ENCODE assay signal across 11 cellular contexts in the genomic region with DNA sequence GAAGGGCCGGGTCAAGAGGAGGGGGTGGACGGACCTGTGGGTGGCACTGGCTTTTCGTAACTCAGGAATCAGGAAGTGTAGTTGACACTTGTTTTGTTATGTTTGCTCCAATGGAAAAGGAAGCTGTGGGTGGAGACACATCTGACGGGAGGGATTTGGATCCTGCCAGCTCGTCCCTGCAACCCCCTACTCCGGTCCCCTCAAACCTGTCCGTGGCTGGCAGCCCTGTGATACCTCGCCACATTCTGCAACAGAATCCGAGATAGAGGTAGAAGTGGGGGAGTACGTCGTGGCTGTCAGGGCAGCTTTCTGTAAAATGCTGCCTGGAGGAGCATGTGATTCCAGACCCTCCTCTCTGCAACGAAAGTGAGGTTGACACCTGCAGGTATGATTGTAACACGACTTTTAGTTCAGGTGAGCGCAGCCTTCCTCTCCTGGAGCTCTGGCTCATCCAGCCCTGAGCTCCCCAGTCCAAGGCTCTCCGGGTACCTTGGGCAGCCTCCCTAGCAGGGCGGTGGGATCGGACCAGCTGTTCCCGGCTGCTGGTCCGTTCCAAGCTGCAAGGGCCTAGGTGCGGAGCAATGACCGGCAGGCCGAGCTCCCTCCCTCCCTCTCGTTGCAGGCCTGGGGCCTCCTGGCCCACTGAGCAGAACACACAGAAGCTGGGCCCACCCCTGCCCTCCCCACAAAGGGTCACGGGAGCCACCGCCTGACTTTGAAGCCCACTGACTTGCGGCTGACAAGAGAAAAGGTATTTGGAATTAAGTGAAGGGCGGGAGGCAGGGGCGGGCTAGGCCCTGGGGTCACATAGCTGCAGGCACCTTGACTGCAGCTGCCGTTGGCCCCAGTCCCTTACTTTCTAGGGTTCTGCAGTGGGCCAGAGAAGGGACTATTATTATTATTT.
DNase-seq lines count a peak whose midpoint lies in the region; ATAC-seq and TF ChIP-seq lines count a peak whose summit lies in the region.
"Had no signal": no experiment of that assay in that cellular context is flagged by ENCODE, and none has a peak within 500 bp of the region (broad histone marks: within the 10 kb centered on the region; RNA-seq: fewer than 3 reads in every experiment).

No MANE protein-coding gene starts in this region.

- TF ChIP-seq CTCF in thyroid gland (IDR thresholded peaks at IDR 0.05) = no peak

- DNase-seq in activated CD4-positive, alpha-beta memory T cell treated with anti-CD3 and anti-CD28 coated beads for 36 hours = peak; percentile 1
- DNase-seq in activated CD4-positive, alpha-beta memory T cell treated with anti-CD3 and anti-CD28 coated beads, Interleukin-2, amount 10 ng/mL, durations not matched to agents 7 days and 5 days = no peak
- DNase-seq in dermis blood vessel endothelial cell (peak; percentile 41), lung microvascular endothelial cell (ENCODE audit: low read depth in 2 of 2) (peak; percentile 15 to 81), thyroid gland (peak; percentile 51 to 57), hypothalamus (lab: John Stamatoyannopoulos, UW) (no peak), NCI-H2029 (lab: John Stamatoyannopoulos, UW) (no peak)
- DNase-seq: ACHN had no signal

- no peaks in the 10 kb centered on the region for H3K4me1 Mint-ChIP-seq in activated CD4-positive, alpha-beta memory T cell treated with anti-CD3 and anti-CD28 coated beads for 36 hours (ENCODE audit: low read depth)
- no peaks in the 10 kb centered on the region for H3K4me1 Mint-ChIP-seq in activated CD4-positive, alpha-beta memory T cell treated with anti-CD3 and anti-CD28 coated beads, Interleukin-2, amount 10 ng/mL, durations not matched to agents 7 days and 5 days

- H3K36me3 ChIP-seq in thyroid gland = no peaks in the 10 kb centered on the region

- peak overlapping the region in 2 of 3 donors; percentile 9 to 24 for H3K4me3 ChIP-seq in thyroid gland (replicated peaks in 1 of 3)

- H3K27me3 ChIP-seq in thyroid gland = no peaks in the 10 kb centered on the region

- H3K27me3 Mint-ChIP-seq in activated CD4-positive, alpha-beta memory T cell treated with anti-CD3 and anti-CD28 coated beads for 36 hours = no peaks in the 10 kb centered on the region
- no peaks in the 10 kb centered on the region for H3K27me3 Mint-ChIP-seq in activated CD4-positive, alpha-beta memory T cell treated with anti-CD3 and anti-CD28 coated beads, Interleukin-2, amount 10 ng/mL, durations not matched to agents 7 days and 5 days

- no peaks in the 10 kb centered on the region for H3K9me3 ChIP-seq in thyroid gland

- intact Hi-C loops in activated CD4-positive, alpha-beta memory T cell treated with anti-CD3 and anti-CD28 coated beads for 36 hours (cut with micrococcal nuclease) = no loop called here
- intact Hi-C loops in thyroid gland (cut with DNase I) = no loop called here

- no peaks in the 10 kb centered on the region for H3K36me3 Mint-ChIP-seq in activated CD4-positive, alpha-beta memory T cell treated with anti-CD3 and anti-CD28 coated beads for 36 hours
- H3K36me3 Mint-ChIP-seq in activated CD4-positive, alpha-beta memory T cell treated with anti-CD3 and anti-CD28 coated beads, Interleukin-2, amount 10 ng/mL, durations not matched to agents 7 days and 5 days (ENCODE audit: low read depth) = no peaks in the 10 kb centered on the region

- peak in 1 of 2 donors; percentile 23 for TF ChIP-seq POLR2A in thyroid gland (IDR thresholded peaks at IDR 0.05)

- CTCF ChIA-PET in activated CD4-positive, alpha-beta memory T cell treated with anti-CD3 and anti-CD28 coated beads for 36 hours (lab: Charles Lee) = no interaction called here
- CTCF ChIA-PET in activated CD4-positive, alpha-beta memory T cell treated with anti-CD3 and anti-CD28 coated beads, Interleukin-2, amount 10 ng/mL, durations not matched to agents 7 days and 5 days (lab: Charles Lee) = no interaction called here

- 36 to 63% methylated on average over 18 to 27 of the region's 29 CpGs for WGBS in thyroid gland, 2 donors

- H3K27ac ChIP-seq in thyroid gland = peak overlapping the region in 2 of 3 donors; percentile 23 to 34

- no peak overlapping the region for H3K4me3 Mint-ChIP-seq in activated CD4-positive, alpha-beta memory T cell treated with anti-CD3 and anti-CD28 coated beads for 36 hours
- H3K4me3 Mint-ChIP-seq in activated CD4-positive, alpha-beta memory T cell treated with anti-CD3 and anti-CD28 coated beads, Interleukin-2, amount 10 ng/mL, durations not matched to agents 7 days and 5 days = no peak overlapping the region

- no peak for ATAC-seq in HG02678 (IDR thresholded peaks at IDR 0.05; ENCODE audit: unreplicated experiment)
- ATAC-seq: esophagus mucosa, Panc1 had no signal

- H3K9me3 Mint-ChIP-seq in activated CD4-positive, alpha-beta memory T cell treated with anti-CD3 and anti-CD28 coated beads for 36 hours = no peaks in the 10 kb centered on the region
- no peaks in the 10 kb centered on the region for H3K9me3 Mint-ChIP-seq in activated CD4-positive, alpha-beta memory T cell treated with anti-CD3 and anti-CD28 coated beads, Interleukin-2, amount 10 ng/mL, durations not matched to agents 7 days and 5 days

- H3K27ac Mint-ChIP-seq in activated CD4-positive, alpha-beta memory T cell treated with anti-CD3 and anti-CD28 coated beads for 36 hours = no peak overlapping the region
- H3K27ac Mint-ChIP-seq in activated CD4-positive, alpha-beta memory T cell treated with anti-CD3 and anti-CD28 coated beads, Interleukin-2, amount 10 ng/mL, durations not matched to agents 7 days and 5 days = no peak overlapping the region

- POLR2A ChIA-PET in activated CD4-positive, alpha-beta memory T cell treated with anti-CD3 and anti-CD28 coated beads for 36 hours (lab: Charles Lee) = no interaction called here
- POLR2A ChIA-PET in activated CD4-positive, alpha-beta memory T cell treated with anti-CD3 and anti-CD28 coated beads, Interleukin-2, amount 10 ng/mL, durations not matched to agents 7 days and 5 days (lab: Charles Lee) = no interaction called here

- peaks cover 8 to 9% of the 10 kb centered on the region in 2 donors for H3K4me1 ChIP-seq in thyroid gland

Comparison
In these comparisons a context has a peak if more than half of its experiments do, and no peak if none do; other contexts are left out.
1. DNase-seq: peak in activated CD4-positive, alpha-beta memory T cell treated with anti-CD3 and anti-CD28 coated beads for 36 hours (single experiment), dermis blood vessel endothelial cell (single experiment), lung microvascular endothelial cell (2 of 2) and thyroid gland (2 of 2); none in activated CD4-positive, alpha-beta memory T cell treated with anti-CD3 and anti-CD28 coated beads, Interleukin-2, amount 10 ng/mL, durations not matched to agents 7 days and 5 days (single experiment), hypothalamus (0 of 51) and NCI-H2029 (single experiment).